Comparison of ENCODE assay signal across 37 cellular contexts in genomic region chr13:66443926-66444325, GRCh38.
"Had no signal": no experiment of that assay in that cellular context is flagged by ENCODE, and none has a peak within 500 bp of the region (broad histone marks: within the 10 kb centered on the region; RNA-seq: fewer than 3 reads in every experiment).

No MANE protein-coding gene starts in this region.

- H3K27me3 Mint-ChIP-seq: activated CD8-positive, alpha-beta T cell treated with anti-CD3 and anti-CD28 coated beads for 36 hours; activated naive CD4-positive, alpha-beta T cell treated with anti-CD3 and anti-CD28 coated beads, Interleukin-2, amount 50 U/mL, for 24 hours; activated naive CD8-positive, alpha-beta T cell treated with anti-CD3 and anti-CD28 coated beads, Interleukin-2, amount 10 ng/mL, durations not matched to agents 7 days and 5 days; activated T-helper 17 cell treated with anti-CD3 and anti-CD28 coated beads, Interleukin-2, amount 50 U/mL, for 72 hours; central memory CD8-positive, alpha-beta T cell had no signal

- DNase-seq: activated CD4-positive, alpha-beta T cell treated with anti-CD3 and anti-CD28 coated beads for 1 hour; activated CD4-positive, alpha-beta T cell treated with anti-CD3 and anti-CD28 coated beads for 48 hours; activated CD4-positive, alpha-beta T cell treated with anti-CD3 and anti-CD28 coated beads, Interleukin-2, amount 50 U/mL, for 4 hours; activated CD4-positive, CD25-positive, alpha-beta regulatory T cell; activated CD8-positive, alpha-beta T cell treated with anti-CD3 and anti-CD28 coated beads for 36 hours; activated effector memory CD4-positive, alpha-beta T cell treated with anti-CD3 and anti-CD28 coated beads, Interleukin-2, amount 50 U/mL, for 16 hours; activated naive CD4-positive, alpha-beta T cell; activated naive CD8-positive, alpha-beta T cell treated with anti-CD3 and anti-CD28 coated beads, Interleukin-2, amount 10 ng/mL, durations not matched to agents 7 days and 5 days; activated T-cell treated with anti-CD3 and anti-CD28 coated beads, Interleukin-2, amount 50 U/mL, for 1 hour; activated T-cell treated with anti-CD3 and anti-CD28 coated beads, Interleukin-2, amount 50 U/mL, for 72 hours; amygdala; Kasumi-1; KG1; MG63; NCI-H1048; NCI-H1105 treated with DMSO at 0.1 percent for 48 hours; NCI-H1436; NCI-H1694 treated with DMSO at 0.1 percent for 48 hours; NCI-H2029; NCI-H345; NCI-H526 treated with DMSO at 0.1 percent for 48 hours; NCI-H774; PC-3; Peyer's patch; RPMI8226; SHP77 treated with DMSO at 0.1 percent for 48 hours; SW 1271; T-helper 1 cell; T-helper 2 cell; T-helper 9 cell had no signal

- H3K4me3 Mint-ChIP-seq: activated CD8-positive, alpha-beta T cell treated with anti-CD3 and anti-CD28 coated beads for 36 hours; activated naive CD4-positive, alpha-beta T cell treated with anti-CD3 and anti-CD28 coated beads, Interleukin-2, amount 50 U/mL, for 24 hours; activated naive CD8-positive, alpha-beta T cell treated with anti-CD3 and anti-CD28 coated beads, Interleukin-2, amount 10 ng/mL, durations not matched to agents 7 days and 5 days; activated T-cell treated with anti-CD3 and anti-CD28 coated beads, Interleukin-2, amount 50 U/mL, for 72 hours; activated T-helper 17 cell treated with anti-CD3 and anti-CD28 coated beads, Interleukin-2, amount 50 U/mL, for 72 hours; central memory CD8-positive, alpha-beta T cell had no signal

- H3K4me3 ChIP-seq: ascending aorta, cardiac muscle cell, MG63, Peyer's patch, SJSA1 had no signal

- H3K27ac ChIP-seq: ascending aorta, cardiac muscle cell, Peyer's patch, SJSA1, VCaP had no signal

- H3K36me3 Mint-ChIP-seq: activated naive CD4-positive, alpha-beta T cell treated with anti-CD3 and anti-CD28 coated beads, Interleukin-2, amount 50 U/mL, for 24 hours; activated naive CD8-positive, alpha-beta T cell treated with anti-CD3 and anti-CD28 coated beads, Interleukin-2, amount 10 ng/mL, durations not matched to agents 7 days and 5 days had no signal

- H3K27ac Mint-ChIP-seq: activated CD8-positive, alpha-beta T cell treated with anti-CD3 and anti-CD28 coated beads for 36 hours; activated naive CD4-positive, alpha-beta T cell treated with anti-CD3 and anti-CD28 coated beads, Interleukin-2, amount 50 U/mL, for 24 hours; activated naive CD8-positive, alpha-beta T cell treated with anti-CD3 and anti-CD28 coated beads, Interleukin-2, amount 10 ng/mL, durations not matched to agents 7 days and 5 days; activated T-cell treated with anti-CD3 and anti-CD28 coated beads, Interleukin-2, amount 50 U/mL, for 72 hours; activated T-helper 17 cell treated with anti-CD3 and anti-CD28 coated beads, Interleukin-2, amount 50 U/mL, for 72 hours had no signal

- H3K9me3 ChIP-seq: ascending aorta, MG63, Peyer's patch, SJSA1 had no signal

- H3K9me3 Mint-ChIP-seq: activated CD8-positive, alpha-beta T cell treated with anti-CD3 and anti-CD28 coated beads for 36 hours; activated naive CD4-positive, alpha-beta T cell treated with anti-CD3 and anti-CD28 coated beads, Interleukin-2, amount 50 U/mL, for 24 hours; activated naive CD8-positive, alpha-beta T cell treated with anti-CD3 and anti-CD28 coated beads, Interleukin-2, amount 10 ng/mL, durations not matched to agents 7 days and 5 days; activated T-cell treated with anti-CD3 and anti-CD28 coated beads, Interleukin-2, amount 50 U/mL, for 72 hours; activated T-helper 17 cell treated with anti-CD3 and anti-CD28 coated beads, Interleukin-2, amount 50 U/mL, for 72 hours had no signal

- H3K4me1 ChIP-seq: ascending aorta, Peyer's patch, SJSA1 had no signal

- H3K36me3 ChIP-seq: ascending aorta, cardiac muscle cell, MG63, Peyer's patch, SJSA1 had no signal

- H3K4me1 Mint-ChIP-seq: activated naive CD4-positive, alpha-beta T cell treated with anti-CD3 and anti-CD28 coated beads, Interleukin-2, amount 50 U/mL, for 24 hours; activated naive CD8-positive, alpha-beta T cell treated with anti-CD3 and anti-CD28 coated beads, Interleukin-2, amount 10 ng/mL, durations not matched to agents 7 days and 5 days; activated T-helper 17 cell treated with anti-CD3 and anti-CD28 coated beads, Interleukin-2, amount 50 U/mL, for 72 hours; central memory CD8-positive, alpha-beta T cell had no signal

- H3K27me3 ChIP-seq: ascending aorta, cardiac muscle cell, MG63, Peyer's patch, SJSA1 had no signal
